1 cellular context compared by ENCODE assay signal in genomic region chr7:47578581-47579270, GRCh38.
TF ChIP-seq lines count a peak whose summit lies in the region.

No MANE protein-coding gene starts in this region.

TF ChIP-seq in H1, 55 proteins besides CTCF, POLR2A, EP300 and RAD21 (continued from another document):
- TF ChIP-seq E2F6 (IDR thresholded peaks at IDR 0.05), result no peak
- TF ChIP-seq HDAC6 (IDR thresholded peaks at IDR 0.05; ENCODE audit: low read depth, low read length), result no peak
- no peak for TF ChIP-seq HDAC2 (IDR thresholded peaks at IDR 0.05; ENCODE audit: borderline replicate concordance in 1 of 2, low read depth in 2 of 2, low read length in 2 of 2)
- TF ChIP-seq CTBP2 (IDR thresholded peaks at IDR 0.05; ENCODE audit: borderline replicate concordance, insufficient read depth, insufficient read length, low read length), result no peak
- no peak for TF ChIP-seq SIRT6 (IDR thresholded peaks at IDR 0.05; ENCODE audit: low read length)
- TF ChIP-seq CEBPB (IDR thresholded peaks at IDR 0.05; ENCODE audit: low read depth, low read length), result no peak
- no peak for TF ChIP-seq TAF7 (optimal IDR thresholded peaks at IDR 0.05; ENCODE audit: borderline replicate concordance, low read depth, low read length)
- no peak for TF ChIP-seq RXRA (IDR thresholded peaks at IDR 0.05; ENCODE audit: insufficient read depth, low read depth, low read length)
